8 cellular contexts compared by ENCODE assay signal in genomic region chr11:67613960-67614715, GRCh38. TPM values are rescaled to one million over a fixed set of nuclear protein-coding genes. Genes with fewer than 3 reads are reported as not detected.
DNase-seq lines count a peak whose midpoint lies in the region; ATAC-seq and TF ChIP-seq lines count a peak whose summit lies in the region.

No MANE protein-coding gene starts in this region.

- 41% methylated on average over 19 of the region's 23 CpGs for WGBS in hepatocyte (ENCODE audit: low lambda C conversion rate, missing lambda C conversion rate)

- H3K79me2 ChIP-seq in hepatocyte, result no peaks in the 10 kb centered on the region

- H3K4me2 ChIP-seq in hepatocyte, result peak overlapping the region; percentile 70

- H3K9me3 ChIP-seq in Caco-2 (no peaks in the 10 kb centered on the region), hepatocyte (ENCODE audit: low read depth) (no peaks in the 10 kb centered on the region)

- H3K9me2 ChIP-seq in hepatocyte (replicated peaks; ENCODE audit: insufficient read depth), result no peaks in the 10 kb centered on the region

- H3K27me3 ChIP-seq in Caco-2 (replicated peaks; ENCODE audit: control insufficient read depth, insufficient read depth, low read length) (no peaks in the 10 kb centered on the region), hepatocyte (no peaks in the 10 kb centered on the region)

- peaks cover 6% of the 10 kb centered on the region for H3K4me1 Mint-ChIP-seq in Caco-2 (ENCODE audit: low read depth, unreplicated experiment)
- H3K4me1 Mint-ChIP-seq in activated naive CD4-positive, alpha-beta T cell treated with anti-CD3 and anti-CD28 coated beads, Interleukin-2, amount 50 U/mL, for 24 hours, result peaks cover 22% of the 10 kb centered on the region

- H3K27ac ChIP-seq in hepatocyte, result peak overlapping the region; percentile 42

- no TSS peak for BruUV-seq in Caco-2 (replicated peaks; lab: Mats Ljungman, UMichigan)

- H3K36me3 ChIP-seq in Caco-2 (ENCODE audit: control insufficient read depth, insufficient read depth, low read length) (peaks cover 6% of the 10 kb centered on the region; the same call in 1 of the 2 replicates), hepatocyte (replicated peaks; ENCODE audit: insufficient read depth, low read depth) (no peaks in the 10 kb centered on the region)

- CTCF ChIA-PET in Caco-2 (lab: Charles Lee), result interaction anchor here (0.6 to 2.5 kb wide), 18 partner anchors 9 to 401 kb away, joined by 3 to 36 read pairs (median 4); partner anchors contain the start of genes GSTP1, NUDT8 and PPP1CA

- no peak overlapping the region for H3K4me3 Mint-ChIP-seq in Caco-2 (ENCODE audit: unreplicated experiment)
- H3K4me3 Mint-ChIP-seq in activated naive CD4-positive, alpha-beta T cell treated with anti-CD3 and anti-CD28 coated beads, Interleukin-2, amount 50 U/mL, for 24 hours, result peak overlapping the region; percentile 80

- no peak overlapping the region for H2AFZ ChIP-seq in hepatocyte

- intact Hi-C loops in Caco-2 (cut with micrococcal nuclease; ENCODE audit: unreplicated experiment), result loop anchor here (2.0 kb wide), 1 partner anchor 41 kb away; no protein-coding TSS in a partner anchor

- H3K4me3 ChIP-seq in Caco-2 (ENCODE audit: low read depth, low read length), result no peak overlapping the region
- no peak overlapping the region for H3K4me3 ChIP-seq in hepatocyte

- peaks cover 28% of the 10 kb centered on the region for H3K36me3 Mint-ChIP-seq in Caco-2 (ENCODE audit: insufficient read depth, unreplicated experiment)
- H3K36me3 Mint-ChIP-seq in activated naive CD4-positive, alpha-beta T cell treated with anti-CD3 and anti-CD28 coated beads, Interleukin-2, amount 50 U/mL, for 24 hours, result peaks cover 2% of the 10 kb centered on the region

- no peaks in the 10 kb centered on the region for H3K27me3 Mint-ChIP-seq in Caco-2 (ENCODE audit: insufficient read depth, unreplicated experiment)
- no peaks in the 10 kb centered on the region for H3K27me3 Mint-ChIP-seq in activated naive CD4-positive, alpha-beta T cell treated with anti-CD3 and anti-CD28 coated beads, Interleukin-2, amount 50 U/mL, for 24 hours

- H3K9me3 Mint-ChIP-seq in Caco-2 (ENCODE audit: unreplicated experiment), result no peaks in the 10 kb centered on the region
- no peaks in the 10 kb centered on the region for H3K9me3 Mint-ChIP-seq in activated naive CD4-positive, alpha-beta T cell treated with anti-CD3 and anti-CD28 coated beads, Interleukin-2, amount 50 U/mL, for 24 hours

- POLR2A ChIA-PET in Caco-2 (lab: Charles Lee), result interaction anchor here (0.5 to 1.3 kb wide), 4 partner anchors 16 to 241 kb away, joined by 3 to 12 read pairs (median 5); partner anchors contain the start of genes CLCF1 and NUDT8

- H3K27ac Mint-ChIP-seq in Caco-2 (ENCODE audit: unreplicated experiment), result no peak overlapping the region
- peak overlapping the region; percentile 96 for H3K27ac Mint-ChIP-seq in activated naive CD4-positive, alpha-beta T cell treated with anti-CD3 and anti-CD28 coated beads, Interleukin-2, amount 50 U/mL, for 24 hours

- peak; percentile 89 to 92 for TF ChIP-seq CTCF in Caco-2 (IDR thresholded peaks at IDR 0.05; ENCODE audit: insufficient read depth in 1 of 2, low read depth in 1 of 2, low read length in 1 of 2, severe bottlenecking in 1 of 2, unreplicated experiment in 1 of 2)
- peak; percentile 54 for TF ChIP-seq CTCF in hepatocyte (IDR thresholded peaks at IDR 0.05; ENCODE audit: poor library complexity)

- H3K4me1 ChIP-seq in Caco-2 (no peaks in the 10 kb centered on the region), hepatocyte (ENCODE audit: insufficient read depth) (no peaks in the 10 kb centered on the region)

- DNase-seq in Caco-2, result peak; percentile 74 to 85
- DNase-seq in hepatocyte (ENCODE audit: low spot score), result peak; percentile 74
- peak; percentile 20 for DNase-seq in smooth muscle cell of the brain vasculature (ENCODE audit: low read depth, low spot score)
- no peak for DNase-seq in DMS153 treated with DMSO at 0.1 percent for 48 hours (lab: John Stamatoyannopoulos, UW; ENCODE audit: unreplicated experiment)

- H4K20me1 ChIP-seq in hepatocyte (ENCODE audit: insufficient read depth, poor library complexity, severe bottlenecking), result no peaks in the 10 kb centered on the region

- ATAC-seq in GM19372 (IDR thresholded peaks at IDR 0.05; ENCODE audit: low read depth, unreplicated experiment), result peak; percentile 81
- peak; percentile 60 for ATAC-seq in HG03520 (IDR thresholded peaks at IDR 0.05; ENCODE audit: unreplicated experiment)
- peak; percentile 81 for ATAC-seq in SK-N-SH treated with all-trans-retinoic acid at 6 μM for 48 hours

TF ChIP-seq in SK-N-SH treated with all-trans-retinoic acid at 6 μM for 48 hours, 23 proteins besides CTCF, POLR2A, EP300 and RAD21:
- TF ChIP-seq PATZ1 (CRISPR knock-in tag; IDR thresholded peaks at IDR 0.05; ENCODE audit: borderline replicate concordance), result no peak
- TF ChIP-seq PPARA (CRISPR knock-in tag; IDR thresholded peaks at IDR 0.05; ENCODE audit: borderline replicate concordance), result no peak
- TF ChIP-seq ESRRG (CRISPR knock-in tag; IDR thresholded peaks at IDR 0.05), result no peak
- no peak for TF ChIP-seq GLIS3 (CRISPR knock-in tag; IDR thresholded peaks at IDR 0.05)
- TF ChIP-seq ZNF70 (CRISPR knock-in tag; IDR thresholded peaks at IDR 0.05), result no peak
- no peak for TF ChIP-seq ZC3H10 (CRISPR knock-in tag; IDR thresholded peaks at IDR 0.05)
- no peak for TF ChIP-seq TCF4 (CRISPR knock-in tag; IDR thresholded peaks at IDR 0.05; ENCODE audit: borderline replicate concordance)
- no peak for TF ChIP-seq BACH2 (CRISPR knock-in tag; IDR thresholded peaks at IDR 0.05; ENCODE audit: borderline replicate concordance)
- TF ChIP-seq TOX (CRISPR knock-in tag; IDR thresholded peaks at IDR 0.05; ENCODE audit: borderline replicate concordance), result no peak
- no peak for TF ChIP-seq ZFP30 (CRISPR knock-in tag; IDR thresholded peaks at IDR 0.05)
- no peak for TF ChIP-seq ZFP3 (CRISPR knock-in tag; IDR thresholded peaks at IDR 0.05)

RNA-seq across cellular contexts. Expression of gene NDUFV1, which starts 7.4 kb away (rescaled TPM):
- total RNA-seq in Caco-2 (2022), result 358 and 375 TPM in 2 replicates
- 163 and 194 TPM in 2 replicates for total RNA-seq in hepatocyte
- 226 and 239 TPM in 2 replicates for polyA plus RNA-seq in hepatocyte

RNA-seq across cellular contexts. Expression of gene NUDT8, which starts 15.6 kb away (rescaled TPM):
- total RNA-seq in Caco-2 (2022), result 15.0 and 18.1 TPM in 2 replicates
- total RNA-seq in hepatocyte, result 12.9 and 13.6 TPM in 2 replicates
- 28.7 and 29.2 TPM in 2 replicates for polyA plus RNA-seq in hepatocyte

RNA-seq across cellular contexts. Expression of gene TBX10, which starts 25.4 kb away (rescaled TPM):
- total RNA-seq in Caco-2 (2022) (not detected in 2 replicates), hepatocyte (0.70 TPM in 1 of 2 replicates, not detected in the other)
- 0.34 TPM in 1 of 2 replicates, not detected in the other for polyA plus RNA-seq in hepatocyte

RNA-seq across cellular contexts. Expression of gene GSTP1, which starts 30.5 kb away (rescaled TPM):
- total RNA-seq in Caco-2 (2022), result 1,799 and 1,911 TPM in 2 replicates
- total RNA-seq in hepatocyte, result 943 and 1,040 TPM in 2 replicates
- 1,974 and 1,982 TPM in 2 replicates for polyA plus RNA-seq in hepatocyte

RNA-seq across cellular contexts. Expression of gene ACY3, which starts 36.4 kb away (rescaled TPM):
- total RNA-seq in Caco-2 (2022) (2.4 and 4.2 TPM in 2 replicates), hepatocyte (9.5 and 15.4 TPM in 2 replicates)
- polyA plus RNA-seq in hepatocyte, result 18.7 and 20.9 TPM in 2 replicates
